Comparison of ENCODE assay signal across 24 cellular contexts in genomic region chr20:21109144-21109543, GRCh38. TPM values are rescaled to one million over a fixed set of nuclear protein-coding genes. Genes with fewer than 3 reads are reported as not detected.
"Had no signal": no experiment of that assay in that cellular context is flagged by ENCODE, and none has a peak within 500 bp of the region (broad histone marks: within the 10 kb centered on the region; RNA-seq: fewer than 3 reads in every experiment).

No MANE protein-coding gene starts in this region.

- ATAC-seq: activated CD8-positive, alpha-beta T cell treated with anti-CD3 and anti-CD28 coated beads, Interleukin-2, amount 10 ng/mL, durations not matched to agents 7 days and 5 days; heart left ventricle; left colon; sciatic nerve; stimulated activated naive B cell treated with anti-CD40 and anti-IgM and Interleukin-4, amounts not matched to agents 10 μg/mL and 1 μg/mL and 100 μg/mL, for 72 hours had no signal

- H3K27ac ChIP-seq: adrenal gland, ascending aorta, brain microvascular endothelial cell, heart left ventricle, transverse colon, uterus, WERI-Rb-1 had no signal

- H3K4me1 ChIP-seq: ascending aorta had no signal

- DNase-seq: activated CD4-positive, alpha-beta T cell treated with anti-CD3 and anti-CD28 coated beads, Interleukin-2, amount 50 U/mL, for 1 hour; activated CD4-positive, CD25-positive, alpha-beta regulatory T cell treated with anti-CD3 and anti-CD28 coated beads, Interleukin-2, amount 50 U/mL, for 72 hours; activated CD8-positive, alpha-beta T cell treated with anti-CD3 and anti-CD28 coated beads, Interleukin-2, amount 10 ng/mL, durations not matched to agents 7 days and 5 days; activated T-cell treated with anti-CD3 and anti-CD28 coated beads, Interleukin-2, amount 50 U/mL, for 1 hour; adrenal gland; brain microvascular endothelial cell; central memory CD4-positive, alpha-beta T cell; dermis blood vessel endothelial cell; effector CD8-positive, alpha-beta T cell; heart left ventricle; islet precursor cell; left colon; stimulated activated CD4-positive, alpha-beta T cell treated with anti-CD3 and anti-CD28 coated beads, Interleukin-2, amount 100 ng/mL, for 48 hours; stimulated activated CD8-positive, alpha-beta memory T cell treated with anti-CD3 and anti-CD28 coated beads, Interleukin-4, amount 100 ng/mL, for 48 hours; stimulated activated naive B cell treated with anti-CD40 and anti-IgM and Interleukin-4, amounts not matched to agents 10 μg/mL and 1 μg/mL and 100 μg/mL, for 72 hours; transverse colon; uterus; WERI-Rb-1 had no signal

- H3K9me3 ChIP-seq: adrenal gland, ascending aorta, heart left ventricle, transverse colon, uterus had no signal

- H3K36me3 ChIP-seq: adrenal gland, ascending aorta, brain microvascular endothelial cell, heart left ventricle, transverse colon, uterus, WERI-Rb-1 had no signal

- FAIRE-seq: TTC549 had no signal

- H3K4me3 ChIP-seq: adrenal gland, ascending aorta, heart left ventricle, transverse colon, uterus had no signal

RNA-seq across cellular contexts. Expression of gene LINC00237, which starts 3.0 kb away (rescaled TPM):
- total RNA-seq: activated CD8-positive, alpha-beta T cell treated with anti-CD3 and anti-CD28 coated beads, Interleukin-2, amount 10 ng/mL, durations not matched to agents 7 days and 5 days; ascending aorta; dermis blood vessel endothelial cell; heart left ventricle; left colon; mononuclear cell; myocyte; sciatic nerve; transverse colon; uterus had no signal
- polyA plus RNA-seq: adrenal gland, esophagus, heart left ventricle had no signal
